ENCODE assay signal across 12 cellular contexts in the genomic region with DNA sequence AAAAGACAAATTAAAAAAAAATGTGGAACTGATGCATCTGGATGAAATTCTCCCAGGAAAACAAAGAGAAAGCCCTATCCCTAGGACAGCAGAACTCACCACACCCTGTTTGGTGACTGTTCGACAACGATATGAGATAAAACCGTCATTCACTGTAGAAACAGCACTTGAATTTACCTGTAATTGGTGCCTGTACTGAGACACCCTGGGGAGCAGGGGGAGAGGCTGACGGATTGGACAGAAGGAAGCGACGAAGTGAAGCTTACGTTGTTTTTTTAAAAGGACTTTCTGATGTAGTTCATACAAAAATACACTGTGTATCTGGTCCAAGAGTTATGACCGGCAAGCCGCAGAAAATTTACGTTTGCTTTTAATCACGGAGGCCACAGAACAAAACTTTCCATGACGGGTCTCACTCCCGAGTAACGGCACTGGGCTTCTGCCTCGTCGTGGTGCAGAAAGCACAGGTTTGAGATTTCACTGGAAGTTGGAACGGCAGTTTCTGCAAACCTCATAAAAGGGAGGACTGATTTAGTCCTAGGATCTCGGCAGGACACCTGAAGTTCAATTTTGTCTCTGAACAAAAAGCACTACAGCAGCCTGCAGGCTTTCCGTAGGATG. TPM values are rescaled to one million over a fixed set of nuclear protein-coding genes. Genes with fewer than 3 reads are reported as not detected.
DNase-seq lines count a peak whose midpoint lies in the region; ATAC-seq and TF ChIP-seq lines count a peak whose summit lies in the region.
"Had no signal": no experiment of that assay in that cellular context is flagged by ENCODE, and none has a peak within 500 bp of the region (broad histone marks: within the 10 kb centered on the region; RNA-seq: fewer than 3 reads in every experiment).

No MANE protein-coding gene starts in this region.

- no peak for ATAC-seq in HG02840 (IDR thresholded peaks at IDR 0.05; ENCODE audit: low FRiP score, unreplicated experiment)
- no peak for ATAC-seq in GM19467 (IDR thresholded peaks at IDR 0.05; ENCODE audit: unreplicated experiment)

- peak overlapping the region; percentile 92 for H3K27ac Mint-ChIP-seq in nephron progenitor cell
- H3K27ac Mint-ChIP-seq: dendritic cell treated with granulocyte-macrophage colony-stimulating factor and Interleukin-4, amounts not matched to agents 40 ng/mL and 50 ng/mL, for 4 days had no signal

- no peaks in the 10 kb centered on the region for H3K27me3 Mint-ChIP-seq in nephron progenitor cell (ENCODE audit: low read depth, poor library complexity)

- H3K27ac ChIP-seq in Peyer's patch, result peak overlapping the region in 1 of 4 donors; percentile 78

- no peak for TF ChIP-seq CTCF in nephron progenitor cell (IDR thresholded peaks at IDR 0.05)
- no peak for TF ChIP-seq CTCF in Peyer's patch (IDR thresholded peaks at IDR 0.05)

- H3K4me1 Mint-ChIP-seq in nephron progenitor cell, result peaks cover 64% of the 10 kb centered on the region

- no peak for TF ChIP-seq POLR2A in Peyer's patch (IDR thresholded peaks at IDR 0.05)

- H3K36me3 ChIP-seq in Peyer's patch, result no peaks in the 10 kb centered on the region

- peaks cover 65% of the 10 kb centered on the region for H3K36me3 Mint-ChIP-seq in nephron progenitor cell (ENCODE audit: low read depth)

- H3K4me3 Mint-ChIP-seq in nephron progenitor cell, result peak overlapping the region; percentile 57
- H3K4me3 Mint-ChIP-seq: dendritic cell treated with granulocyte-macrophage colony-stimulating factor and Interleukin-4, amounts not matched to agents 40 ng/mL and 50 ng/mL, for 4 days had no signal

- no peaks in the 10 kb centered on the region for H3K27me3 ChIP-seq in Peyer's patch

- H3K9me3 Mint-ChIP-seq in nephron progenitor cell, result peaks cover 15% of the 10 kb centered on the region
- H3K9me3 Mint-ChIP-seq: dendritic cell treated with granulocyte-macrophage colony-stimulating factor and Interleukin-4, amounts not matched to agents 40 ng/mL and 50 ng/mL, for 4 days had no signal

- H3K4me3 ChIP-seq in Peyer's patch, result no peak overlapping the region
- H3K4me3 ChIP-seq: lung had no signal

- peak; percentile 30 for DNase-seq in AG08395 (ENCODE audit: low spot score)
- DNase-seq in LoVo (ENCODE audit: low spot score), result peak; percentile 34
- DNase-seq in dermis blood vessel endothelial cell, result peak; percentile 41
- no peak for DNase-seq in nephron progenitor cell
- no peak for DNase-seq in Peyer's patch
- no peak for DNase-seq in hippocampal formation (lab: John Stamatoyannopoulos, UW)
- DNase-seq: Kasumi-1; stimulated activated CD4-positive, alpha-beta T cell treated with anti-CD3 and anti-CD28 coated beads, Interleukin-4, amount 100 ng/mL, for 4 hours had no signal

- H3K9me3 ChIP-seq in Peyer's patch, result no peaks in the 10 kb centered on the region

- no peaks in the 10 kb centered on the region for H3K4me1 ChIP-seq in Peyer's patch

RNA-seq across cellular contexts. Expression of a gene that starts 9.7 kb away (rescaled TPM):
- total RNA-seq in dermis blood vessel endothelial cell, result 123 and 138 TPM in 2 replicates
- 10 to 100 TPM in 2 of 4 donors, 1 to 10 TPM in 2; 2.1 to 14.0 (median 8.6) TPM for total RNA-seq in Peyer's patch

RNA-seq across cellular contexts. Expression of a gene that starts 27.1 kb away (rescaled TPM):
- total RNA-seq in dermis blood vessel endothelial cell (22.3 and 22.4 TPM in 2 replicates), Peyer's patch (10 to 100 TPM in 3 of 4 donors, 1 to 10 TPM in 1; 9.0 to 18.2 (median 11.2) TPM)

Comparison
In these comparisons a context has a peak if more than half of its experiments do, and no peak if none do; other contexts are left out.
1. DNase-seq: peak in AG08395 (single experiment), LoVo (single experiment) and dermis blood vessel endothelial cell (single experiment); none in nephron progenitor cell (single experiment), Peyer's patch (0 of 3) and hippocampal formation (0 of 2).